In the genomic region with DNA sequence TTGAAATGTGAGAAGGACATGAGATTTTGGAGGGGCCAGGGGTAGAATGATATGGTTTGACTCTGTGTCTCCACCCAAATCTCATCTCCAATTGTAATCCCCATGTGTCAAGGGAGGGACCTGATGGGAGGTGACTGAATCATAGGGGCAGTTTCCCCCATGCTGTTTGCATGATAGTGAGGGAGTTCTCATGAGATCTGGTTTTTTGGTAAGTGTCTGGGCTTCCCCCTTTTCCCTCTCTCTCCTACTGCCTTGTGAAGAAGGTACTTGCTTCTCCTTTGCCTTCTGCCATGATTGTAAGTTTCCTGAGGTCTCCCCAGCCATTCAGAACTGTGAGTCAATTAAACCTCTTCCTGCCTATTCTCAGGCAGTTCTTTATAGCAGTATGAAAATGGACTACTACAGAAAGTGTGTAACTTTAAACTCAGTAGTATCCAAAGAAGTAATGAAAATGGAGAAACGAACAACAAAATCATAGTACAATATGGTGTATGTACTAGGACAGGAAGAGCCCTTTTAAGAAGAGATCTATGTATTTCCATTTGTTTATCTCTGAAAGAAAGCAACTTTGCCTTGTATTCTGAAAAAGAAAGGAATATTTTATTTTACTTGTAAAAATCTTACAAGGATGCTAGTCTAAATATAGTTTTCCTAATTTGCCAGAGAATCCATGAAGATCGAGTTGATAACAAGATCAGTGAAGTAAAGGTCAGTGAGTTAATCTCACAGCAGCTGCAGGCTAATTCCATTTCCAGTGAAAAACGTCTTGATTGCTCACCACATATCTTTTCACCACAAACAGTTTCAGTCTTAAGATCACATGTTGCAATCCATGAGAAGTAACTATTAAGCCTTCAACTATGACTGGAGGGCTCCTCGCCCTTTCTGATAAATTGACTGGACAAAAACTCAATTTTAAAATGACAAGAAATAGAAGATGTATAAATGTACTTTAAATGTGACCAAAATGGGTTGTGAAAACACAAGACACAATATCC, we compare ENCODE assay signal across 10 cellular contexts. TPM values are rescaled to one million over a fixed set of nuclear protein-coding genes. Genes with fewer than 3 reads are reported as not detected.
DNase-seq lines count a peak whose midpoint lies in the region; ATAC-seq and TF ChIP-seq lines count a peak whose summit lies in the region.
"Had no signal": no experiment of that assay in that cellular context is flagged by ENCODE, and none has a peak within 500 bp of the region (broad histone marks: within the 10 kb centered on the region; RNA-seq: fewer than 3 reads in every experiment).

No MANE protein-coding gene starts in this region.

- peaks cover 12 to 15% of the 10 kb centered on the region in 2 donors for H3K9me3 Mint-ChIP-seq in activated T-cell treated with anti-CD3 and anti-CD28 coated beads, Interleukin-2, amount 50 U/mL, for 72 hours
- H3K9me3 Mint-ChIP-seq in activated T-helper 17 cell treated with anti-CD3 and anti-CD28 coated beads, Interleukin-2, amount 50 U/mL, for 72 hours: peaks cover 8% of the 10 kb centered on the region
- peaks cover 12% of the 10 kb centered on the region for H3K9me3 Mint-ChIP-seq in type B pancreatic cell

- H3K36me3 Mint-ChIP-seq in activated T-cell treated with anti-CD3 and anti-CD28 coated beads, Interleukin-2, amount 50 U/mL, for 72 hours (ENCODE audit: insufficient read depth in 2 of 2): peaks cover 20 to 45% of the 10 kb centered on the region in 2 donors
- peaks cover 45% of the 10 kb centered on the region for H3K36me3 Mint-ChIP-seq in activated T-helper 17 cell treated with anti-CD3 and anti-CD28 coated beads, Interleukin-2, amount 50 U/mL, for 72 hours (ENCODE audit: low read depth)
- peaks cover 52% of the 10 kb centered on the region for H3K36me3 Mint-ChIP-seq in type B pancreatic cell

- TF ChIP-seq CTCF in type B pancreatic cell (conservative IDR thresholded peaks at IDR 0.05): no peak

- peak overlapping the region; percentile 39 to 40 for H3K4me3 Mint-ChIP-seq in activated T-cell treated with anti-CD3 and anti-CD28 coated beads, Interleukin-2, amount 50 U/mL, for 72 hours
- H3K4me3 Mint-ChIP-seq in activated T-helper 17 cell treated with anti-CD3 and anti-CD28 coated beads, Interleukin-2, amount 50 U/mL, for 72 hours: peak overlapping the region; percentile 56
- H3K4me3 Mint-ChIP-seq in type B pancreatic cell: peak overlapping the region; percentile 35
- H3K4me3 Mint-ChIP-seq: natural killer cell had no signal

- H3K4me1 Mint-ChIP-seq in activated T-cell treated with anti-CD3 and anti-CD28 coated beads, Interleukin-2, amount 50 U/mL, for 72 hours (ENCODE audit: low read depth): peaks cover 36% of the 10 kb centered on the region
- H3K4me1 Mint-ChIP-seq in activated T-helper 17 cell treated with anti-CD3 and anti-CD28 coated beads, Interleukin-2, amount 50 U/mL, for 72 hours: peaks cover 27% of the 10 kb centered on the region
- peaks cover 18% of the 10 kb centered on the region for H3K4me1 Mint-ChIP-seq in type B pancreatic cell (ENCODE audit: unreplicated experiment)

- H3K27me3 Mint-ChIP-seq in activated T-cell treated with anti-CD3 and anti-CD28 coated beads, Interleukin-2, amount 50 U/mL, for 72 hours (ENCODE audit: low read depth): no peaks in the 10 kb centered on the region
- H3K27me3 Mint-ChIP-seq in activated T-helper 17 cell treated with anti-CD3 and anti-CD28 coated beads, Interleukin-2, amount 50 U/mL, for 72 hours: no peaks in the 10 kb centered on the region
- no peaks in the 10 kb centered on the region for H3K27me3 Mint-ChIP-seq in type B pancreatic cell

- H3K27ac Mint-ChIP-seq in activated T-cell treated with anti-CD3 and anti-CD28 coated beads, Interleukin-2, amount 50 U/mL, for 72 hours: peak overlapping the region; percentile 75
- peak overlapping the region; percentile 53 for H3K27ac Mint-ChIP-seq in activated T-helper 17 cell treated with anti-CD3 and anti-CD28 coated beads, Interleukin-2, amount 50 U/mL, for 72 hours
- H3K27ac Mint-ChIP-seq in type B pancreatic cell: peak overlapping the region; percentile 66

- ATAC-seq in activated T-cell treated with anti-CD3 and anti-CD28 coated beads, Interleukin-2, amount 50 U/mL, for 72 hours (replicated peaks in 1 of 2): peak; percentile 58 to 76
- peak; percentile 87 for ATAC-seq in activated T-helper 17 cell treated with anti-CD3 and anti-CD28 coated beads, Interleukin-2, amount 50 U/mL, for 72 hours (replicated peaks)
- ATAC-seq: natural killer cell had no signal

- no peak for DNase-seq in activated T-cell treated with anti-CD3 and anti-CD28 coated beads, Interleukin-2, amount 50 U/mL, for 72 hours
- no peak for DNase-seq in activated T-cell treated with anti-CD3 and anti-CD28 coated beads for 4 hours
- DNase-seq in foreskin melanocyte: peak; percentile 98
- no peak for DNase-seq in type B pancreatic cell (ENCODE audit: extremely low spot score, unreplicated experiment)
- DNase-seq in hippocampal formation (lab: John Stamatoyannopoulos, UW): no peak
- DNase-seq in NCI-H2227 (lab: John Stamatoyannopoulos, UW; ENCODE audit: unreplicated experiment): no peak
- DNase-seq in putamen (ENCODE audit: low spot score): no peak
- DNase-seq: cerebellar nuclear complex, natural killer cell had no signal

RNA-seq across cellular contexts. Expression of gene PKD2, which starts 20.5 kb away (rescaled TPM):
- total RNA-seq in activated T-cell treated with anti-CD3 and anti-CD28 coated beads, Interleukin-2, amount 50 U/mL, for 72 hours: 1 to 10 TPM; 7.3 to 9.1 TPM
- total RNA-seq in activated T-helper 17 cell treated with anti-CD3 and anti-CD28 coated beads, Interleukin-2, amount 50 U/mL, for 72 hours: 10 to 100 TPM in 1 of 2 donors, 1 to 10 TPM in 1; 7.3 to 12.7 TPM
- total RNA-seq in type B pancreatic cell (ENCODE audit: low replicate concordance): 47.5 and 54.5 TPM in 2 replicates

RNA-seq across cellular contexts. Expression of gene SPP1, which starts 52.4 kb away (rescaled TPM):
- total RNA-seq in activated T-cell treated with anti-CD3 and anti-CD28 coated beads, Interleukin-2, amount 50 U/mL, for 72 hours: under 1 TPM in 1 of 2 donors, not detected in 1; 0.19 TPM
- 1 to 10 TPM in 1 of 2 donors, under 1 TPM in 1; 0.21 to 7.3 TPM for total RNA-seq in activated T-helper 17 cell treated with anti-CD3 and anti-CD28 coated beads, Interleukin-2, amount 50 U/mL, for 72 hours
- 375 and 445 TPM in 2 replicates for total RNA-seq in type B pancreatic cell (ENCODE audit: low replicate concordance)
- total RNA-seq: natural killer cell had no signal

Comparison
In these comparisons a context has a peak if more than half of its experiments do, and no peak if none do; other contexts are left out.
1. RNA of gene SPP1, which starts 52.4 kb away (total RNA-seq): 375 to 445 TPM in type B pancreatic cell; 0.21 to 7.3 TPM in activated T-helper 17 cell treated with anti-CD3 and anti-CD28 coated beads, Interleukin-2, amount 50 U/mL, for 72 hours and 0.19 TPM in activated T-cell treated with anti-CD3 and anti-CD28 coated beads, Interleukin-2, amount 50 U/mL, for 72 hours; every median in the first group is over 10 times any median in the second.
2. Peak in every context shown above with its lines, with median percentiles within 50 percentile points of each other: H3K27ac Mint-ChIP-seq and H3K4me3 Mint-ChIP-seq.